ENCODE assay signal across 16 cellular contexts in genomic region chr3:139574026-139574947, GRCh38. TPM values are rescaled to one million over a fixed set of nuclear protein-coding genes. Genes with fewer than 3 reads are reported as not detected.
A peak's percentile ranks its signal among the peaks of the same experiment; 100 is the strongest.
DNase-seq lines count a peak whose midpoint lies in the region; ATAC-seq and TF ChIP-seq lines count a peak whose summit lies in the region.
"Had no signal": no experiment of that assay in that cellular context is flagged by ENCODE, and none has a peak within 500 bp of the region (broad histone marks: within the 10 kb centered on the region; RNA-seq: fewer than 3 reads in every experiment).

No MANE protein-coding gene starts in this region.

- TF ChIP-seq CTCF in fibroblast of pulmonary artery (IDR thresholded peaks at IDR 0.05; ENCODE audit: low read length, missing control alignments) (no peak), stomach (IDR thresholded peaks at IDR 0.05) (no peak), GM10248 (IDR thresholded peaks at IDR 0.05; ENCODE audit: control extremely low read depth, extremely low read depth, low read depth, missing control alignments) (no peak)

- TF ChIP-seq POLR2A in stomach (IDR thresholded peaks at IDR 0.05), result no peak

- H3K4me1 ChIP-seq in stomach, result peaks cover 0 to 12% (median 5%) of the 10 kb centered on the region in 4 donors
- H3K4me1 ChIP-seq: A549 had no signal

- no peak overlapping the region for H3K4me3 ChIP-seq in fibroblast of pulmonary artery (replicated peaks; ENCODE audit: low read depth, low read length)
- H3K4me3 ChIP-seq in stomach, result no peak overlapping the region
- H3K4me3 ChIP-seq: A549, GM23338, hepatocyte had no signal

- no peak for TF ChIP-seq EP300 in stomach (IDR thresholded peaks at IDR 0.05)

- H3K9me3 ChIP-seq in stomach, result no peaks in the 10 kb centered on the region
- H3K9me3 ChIP-seq: A549 had no signal

- POLR2A ChIA-PET in GM10248 (lab: Yijun Ruan, JAX), result no interaction called here

- no peak for ATAC-seq in HG03460 (IDR thresholded peaks at IDR 0.05; ENCODE audit: unreplicated experiment)
- ATAC-seq: A549, GM23338 had no signal

- H3K36me3 ChIP-seq in stomach, result peaks cover 0 to 25% (median 6%) of the 10 kb centered on the region in 4 donors

- H3K27me3 ChIP-seq in stomach, result no peaks in the 10 kb centered on the region
- H3K27me3 ChIP-seq: hepatocyte had no signal

- WGBS in stomach, 5 donors, result 0 to 24% (median 15%) methylated on average over 1 of the region's 1 CpG

- CTCF ChIA-PET in GM10248 (lab: Yijun Ruan, JAX), result no interaction called here

- no peak overlapping the region for H3K27ac ChIP-seq in stomach
- H3K27ac ChIP-seq: A549, hepatocyte had no signal

- DNase-seq in NCI-H2171 treated with DMSO at 0.1 percent for 48 hours (lab: John Stamatoyannopoulos, UW) (peak; percentile 49), NCI-H2171 (lab: John Stamatoyannopoulos, UW) (no peak), NOMO-1 treated with DMSO at 0.1 percent for 48 hours (lab: John Stamatoyannopoulos, UW; ENCODE audit: unreplicated experiment) (peak; percentile 22), fibroblast of pulmonary artery (ENCODE audit: low read depth) (peak; percentile 9), stomach (peak; percentile 38), GM10248 (ENCODE audit: extremely low spot score) (no peak)
- DNase-seq in stimulated activated naive CD4-positive, alpha-beta T cell treated with Interleukin-2 at 50 U/mL for 16 hours (lab: John Stamatoyannopoulos, UW), result no peak
- DNase-seq: activated CD4-positive, alpha-beta T cell treated with anti-CD3 and anti-CD28 coated beads, Interleukin-2, amount 50 U/mL, for 4 hours; NCI-H1417 treated with DMSO at 0.1 percent for 48 hours; trophoblast cell had no signal

- intact Hi-C loops in stomach (cut with DNase I; ENCODE audit: low total_unique reads), result no loop called here

RNA-seq across cellular contexts. Expression of gene RBP1, which starts 34.7 kb away (rescaled TPM):
- 10 to 100 TPM in 2 of 5 donors, 1 to 10 TPM in 1, not detected in 2; 2.7 to 34.1 (median 15.1) TPM for total RNA-seq in stomach
- polyA plus RNA-seq in stomach, result 10 to 100 TPM; 47.3 to 89.4 (median 61.1) TPM
- total RNA-seq: activated T-helper 2 cell treated with anti-CD3 and anti-CD28 coated beads, Interferon-gamma antibody, Interleukin-2, Interleukin-4, amounts not matched to agents 10 μg/mL and 5 μg/mL and 100 μg/mL, durations not matched to agents 14 hours and 24 hours and 36 hours; T-helper 2 cell treated with Interferon-gamma antibody and Interleukin-4, amounts not matched to agents 100 ng/mL and 5 ng/mL, for 36 hours had no signal

Comparison
In these comparisons a context has a peak if more than half of its experiments do, and no peak if none do; other contexts are left out.
1. DNase-seq: peak in NCI-H2171 treated with DMSO at 0.1 percent for 48 hours (single experiment), NOMO-1 treated with DMSO at 0.1 percent for 48 hours (single experiment), fibroblast of pulmonary artery (single experiment) and stomach (single experiment); none in NCI-H2171 (single experiment), GM10248 (single experiment) and stimulated activated naive CD4-positive, alpha-beta T cell treated with Interleukin-2 at 50 U/mL for 16 hours (single experiment).